Comparison of ENCODE assay signal across 4 cellular contexts in genomic region chr12:108899145-108899544, GRCh38.
TF ChIP-seq lines count a peak whose summit lies in the region.

No MANE protein-coding gene starts in this region.

TF ChIP-seq in HepG2, 621 proteins besides CTCF, POLR2A, EP300 and RAD21:
- TF ChIP-seq MAFF (IDR thresholded peaks at IDR 0.05; ENCODE audit: low read depth, low read length) (0 out of 2 replicates have a peak, but pooled peaks have one; percentile 8), ZNF710 (CRISPR knock-in tag; IDR thresholded peaks at IDR 0.05; ENCODE audit: borderline replicate concordance) (no peak), MAFK (conservative IDR thresholded peaks at IDR 0.05 in 1 of 2, IDR thresholded peaks at IDR 0.05 in 1 of 2; ENCODE audit: low read length in 2 of 2) (peak in 1 of 2 experiments; percentile 63; a peak in 2 of 4 replicates)

TF ChIP-seq in A549, 52 proteins besides CTCF, POLR2A, EP300 and RAD21:
- TF ChIP-seq MAFK (IDR thresholded peaks at IDR 0.05; ENCODE audit: partially characterized antibody) (peak; percentile 72), CEBPB (IDR thresholded peaks at IDR 0.05) (no peak)

TF ChIP-seq in K562, 482 proteins besides CTCF, POLR2A, EP300 and RAD21:
- TF ChIP-seq SMAD4 (CRISPR knock-in tag; conservative IDR thresholded peaks at IDR 0.05) (no peak), ZNF384 (IDR thresholded peaks at IDR 0.05; ENCODE audit: low read depth, low read length) (no peak), POU5F1 (IDR thresholded peaks at IDR 0.05; ENCODE audit: borderline replicate concordance, low read depth, low read length, partially characterized antibody) (no peak), ELF1 (tag; IDR thresholded peaks at IDR 0.05) (no peak), ZNF316 (IDR thresholded peaks at IDR 0.05) (peak; percentile 77), C11orf30 (IDR thresholded peaks at IDR 0.05; ENCODE audit: low read depth) (peak; percentile 64; the same call in 1 of the 2 replicates), MIER1 (IDR thresholded peaks at IDR 0.05; ENCODE audit: low read depth) (no peak), ELK3 (CRISPR knock-in tag; IDR thresholded peaks at IDR 0.05) (no peak), MAFF (IDR thresholded peaks at IDR 0.05; ENCODE audit: low read length) (peak; percentile 26; the same call in 1 of the 2 replicates), SPI1 (IDR thresholded peaks at IDR 0.05; ENCODE audit: borderline replicate concordance, low read depth, low read length) (no peak), ZKSCAN3 (CRISPR knock-in tag; IDR thresholded peaks at IDR 0.05) (no peak), MYBL2 (IDR thresholded peaks at IDR 0.05; ENCODE audit: low read depth) (no peak), MYBL2 (CRISPR knock-in tag; IDR thresholded peaks at IDR 0.05; ENCODE audit: borderline replicate concordance) (no peak), MAFG (tag; conservative IDR thresholded peaks at IDR 0.05) (peak; percentile 67), BCLAF1 (IDR thresholded peaks at IDR 0.05; ENCODE audit: borderline replicate concordance in 1 of 2, control insufficient read depth in 1 of 2, low read depth in 2 of 2, low read length in 1 of 2) (no peak), IFI16 (CRISPR knock-in tag; IDR thresholded peaks at IDR 0.05) (no peak)

TF ChIP-seq in HEK293T, 16 proteins besides CTCF, POLR2A, EP300 and RAD21:
- no peak for TF ChIP-seq ARNT (IDR thresholded peaks at IDR 0.05)
- TF ChIP-seq FOXA1 (IDR thresholded peaks at IDR 0.05) = no peak
- TF ChIP-seq SUZ12 (IDR thresholded peaks at IDR 0.05) = no peak
- no peak for TF ChIP-seq BHLHE40 (IDR thresholded peaks at IDR 0.05; ENCODE audit: borderline replicate concordance)
- no peak for TF ChIP-seq SP1 (IDR thresholded peaks at IDR 0.05)
TF ChIP-seq in HEK293T: peak in this region for 0.
